In the genomic region with DNA sequence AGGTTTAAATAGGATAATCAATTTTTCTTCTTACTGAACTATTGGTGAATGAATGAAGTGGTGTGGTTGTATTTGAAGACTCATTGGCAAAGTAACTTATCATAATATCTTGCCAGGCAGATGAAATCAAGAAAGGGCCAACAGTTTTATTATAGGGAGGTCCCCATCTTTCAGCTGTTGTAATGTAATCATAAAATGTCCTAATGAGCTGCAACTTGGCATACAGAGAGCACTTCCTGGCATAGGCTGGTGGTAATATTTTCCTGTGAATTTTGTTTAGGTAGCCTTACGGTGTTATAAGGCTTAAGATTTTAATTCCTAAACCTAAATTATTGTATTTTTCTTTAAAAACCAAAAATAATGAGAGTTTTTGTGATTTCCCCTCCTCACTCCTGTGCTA, we compare ENCODE assay signal across 20 cellular contexts. TPM values are rescaled to one million over a fixed set of nuclear protein-coding genes. Genes with fewer than 3 reads are reported as not detected.
DNase-seq lines count a peak whose midpoint lies in the region; ATAC-seq, FAIRE-seq and TF ChIP-seq lines count a peak whose summit lies in the region.
"Had no signal": no experiment of that assay in that cellular context is flagged by ENCODE, and none has a peak within 500 bp of the region (broad histone marks: within the 10 kb centered on the region; RNA-seq: fewer than 3 reads in every experiment).

No MANE protein-coding gene starts in this region.

- H3F3A ChIP-seq in GM23338 (replicated peaks; ENCODE audit: low read depth) = no peaks in the 10 kb centered on the region

- DNase-seq in GM23338 (ENCODE audit: low spot score) (no peak), NCI-H2081 treated with DMSO at 0.1 percent for 48 hours (lab: John Stamatoyannopoulos, UW) (peak; percentile 1), colonic mucosa (no peak), psoas muscle (no peak), activated T-cell treated with anti-CD3 and anti-CD28 coated beads for 4 hours (no peak), frontal cortex (ENCODE audit: low spot score in 2 of 2) (no peak)
- DNase-seq: C1 segment of cervical spinal cord; CD8-positive, alpha-beta memory T cell; DMS79 treated with DMSO at 0.1 percent for 48 hours; GM23248; HCEC 1CT; IMR-90; MM.1S; NCI-H1105 treated with DMSO at 0.1 percent for 48 hours; NCI-H1694 treated with DMSO at 0.1 percent for 48 hours; SW 1271 had no signal

- peaks cover 80% of the 10 kb centered on the region for H3K4me1 ChIP-seq in GM23338 (ENCODE audit: insufficient read depth)
- no peaks in the 10 kb centered on the region for H3K4me1 ChIP-seq in colonic mucosa
- peaks cover 60% of the 10 kb centered on the region for H3K4me1 ChIP-seq in psoas muscle

- H4K20me1 ChIP-seq in GM23338 (replicated peaks; ENCODE audit: insufficient read depth) = no peaks in the 10 kb centered on the region

- H3K27ac ChIP-seq in GM23338 (ENCODE audit: low read depth) (peak overlapping the region; percentile 17; the same call in 1 of the 2 replicates), colonic mucosa (peak overlapping the region; percentile 60), psoas muscle (peak overlapping the region; percentile 73)
- H3K27ac ChIP-seq: GM23248 had no signal

- H3K27me3 ChIP-seq in GM23338 (ENCODE audit: insufficient read depth) = no peaks in the 10 kb centered on the region
- H3K27me3 ChIP-seq in colonic mucosa = no peaks in the 10 kb centered on the region
- no peaks in the 10 kb centered on the region for H3K27me3 ChIP-seq in psoas muscle (ENCODE audit: insufficient read depth in 3 of 3, low read length in 2 of 3)

- no peaks in the 10 kb centered on the region for H3K9me3 Mint-ChIP-seq in GM23338
- H3K9me3 Mint-ChIP-seq: CD8-positive, alpha-beta memory T cell had no signal

- H3K9me2 ChIP-seq in GM23338 (ENCODE audit: insufficient read depth) = no peaks in the 10 kb centered on the region

- WGBS in psoas muscle, 3 donors = 8 to 23% (median 14%) methylated on average over 1 of the region's 1 CpG

- H3K9me3 ChIP-seq in colonic mucosa (no peaks in the 10 kb centered on the region), psoas muscle (peaks cover 3% of the 10 kb centered on the region)

- H3K4me1 Mint-ChIP-seq in GM23338 = peaks cover 57% of the 10 kb centered on the region
- H3K4me1 Mint-ChIP-seq: CD8-positive, alpha-beta memory T cell had no signal

- no peak overlapping the region for H3K27ac Mint-ChIP-seq in GM23338
- H3K27ac Mint-ChIP-seq: CD8-positive, alpha-beta memory T cell had no signal

- intact Hi-C loops in colonic mucosa (cut with DNase I) = no loop called here
- intact Hi-C loops in psoas muscle (cut with DNase I) = no loop called here

- peaks cover 100% of the 10 kb centered on the region for H3K79me2 ChIP-seq in GM23338 (replicated peaks; ENCODE audit: insufficient read depth)

- peaks cover 8% of the 10 kb centered on the region; the same call in 2 of the 3 replicates for H3K36me3 Mint-ChIP-seq in GM23338 (ENCODE audit: low read depth)
- H3K36me3 Mint-ChIP-seq: CD8-positive, alpha-beta memory T cell had no signal

- H3K4me3 Mint-ChIP-seq in GM23338 = no peak overlapping the region
- H3K4me3 Mint-ChIP-seq: CD8-positive, alpha-beta memory T cell had no signal

- ATAC-seq in GM23338 (no peak), psoas muscle (peak in 2 of 4 donors; percentile 53 to 59), GM21529 (IDR thresholded peaks at IDR 0.05; ENCODE audit: unreplicated experiment) (no peak), HG03025 (IDR thresholded peaks at IDR 0.05; ENCODE audit: low FRiP score, unreplicated experiment) (no peak)
- ATAC-seq: Panc1 had no signal

- TF ChIP-seq CTCF in GM23338 (conservative IDR thresholded peaks at IDR 0.05; ENCODE audit: low read depth in 2 of 2) (no peak), colonic mucosa (IDR thresholded peaks at IDR 0.05) (no peak), psoas muscle (IDR thresholded peaks at IDR 0.05) (no peak)

- no peak overlapping the region for H2AFZ ChIP-seq in GM23338
- H2AFZ ChIP-seq: GM23248 had no signal

- no peak for FAIRE-seq in frontal cortex (lab: Jason Lieb, UNC)
- FAIRE-seq: HTR-8/SVneo had no signal

- H3K4me3 ChIP-seq in GM23338 (no peak overlapping the region), colonic mucosa (no peak overlapping the region), psoas muscle (peak overlapping the region; percentile 49)
- H3K4me3 ChIP-seq: GM23248 had no signal

- peak overlapping the region; percentile 39 for H3K4me2 ChIP-seq in GM23338

- no peaks in the 10 kb centered on the region for H3K36me3 ChIP-seq in GM23338 (ENCODE audit: insufficient read depth)
- no peaks in the 10 kb centered on the region for H3K36me3 ChIP-seq in colonic mucosa
- no peaks in the 10 kb centered on the region for H3K36me3 ChIP-seq in psoas muscle (ENCODE audit: insufficient read depth in 1 of 2, low read depth in 1 of 2)

- H3K27me3 Mint-ChIP-seq in GM23338 (ENCODE audit: insufficient read depth, low read depth, poor library complexity) = no peaks in the 10 kb centered on the region

- no peak overlapping the region for H3K9ac ChIP-seq in colonic mucosa (ENCODE audit: low read depth in 2 of 2, low read length in 2 of 2)
- H3K9ac ChIP-seq: GM23248 had no signal

TF ChIP-seq in GM23338, 12 proteins besides CTCF, POLR2A, EP300 and RAD21 (continues in another document):
- no peak for TF ChIP-seq JUNB (IDR thresholded peaks at IDR 0.05; ENCODE audit: unreplicated experiment)
- no peak for TF ChIP-seq STAT1 (IDR thresholded peaks at IDR 0.05; ENCODE audit: unreplicated experiment)
- TF ChIP-seq ZNF114 (CRISPR knock-in tag; IDR thresholded peaks at IDR 0.05) = no peak
- TF ChIP-seq, protein P1, sequence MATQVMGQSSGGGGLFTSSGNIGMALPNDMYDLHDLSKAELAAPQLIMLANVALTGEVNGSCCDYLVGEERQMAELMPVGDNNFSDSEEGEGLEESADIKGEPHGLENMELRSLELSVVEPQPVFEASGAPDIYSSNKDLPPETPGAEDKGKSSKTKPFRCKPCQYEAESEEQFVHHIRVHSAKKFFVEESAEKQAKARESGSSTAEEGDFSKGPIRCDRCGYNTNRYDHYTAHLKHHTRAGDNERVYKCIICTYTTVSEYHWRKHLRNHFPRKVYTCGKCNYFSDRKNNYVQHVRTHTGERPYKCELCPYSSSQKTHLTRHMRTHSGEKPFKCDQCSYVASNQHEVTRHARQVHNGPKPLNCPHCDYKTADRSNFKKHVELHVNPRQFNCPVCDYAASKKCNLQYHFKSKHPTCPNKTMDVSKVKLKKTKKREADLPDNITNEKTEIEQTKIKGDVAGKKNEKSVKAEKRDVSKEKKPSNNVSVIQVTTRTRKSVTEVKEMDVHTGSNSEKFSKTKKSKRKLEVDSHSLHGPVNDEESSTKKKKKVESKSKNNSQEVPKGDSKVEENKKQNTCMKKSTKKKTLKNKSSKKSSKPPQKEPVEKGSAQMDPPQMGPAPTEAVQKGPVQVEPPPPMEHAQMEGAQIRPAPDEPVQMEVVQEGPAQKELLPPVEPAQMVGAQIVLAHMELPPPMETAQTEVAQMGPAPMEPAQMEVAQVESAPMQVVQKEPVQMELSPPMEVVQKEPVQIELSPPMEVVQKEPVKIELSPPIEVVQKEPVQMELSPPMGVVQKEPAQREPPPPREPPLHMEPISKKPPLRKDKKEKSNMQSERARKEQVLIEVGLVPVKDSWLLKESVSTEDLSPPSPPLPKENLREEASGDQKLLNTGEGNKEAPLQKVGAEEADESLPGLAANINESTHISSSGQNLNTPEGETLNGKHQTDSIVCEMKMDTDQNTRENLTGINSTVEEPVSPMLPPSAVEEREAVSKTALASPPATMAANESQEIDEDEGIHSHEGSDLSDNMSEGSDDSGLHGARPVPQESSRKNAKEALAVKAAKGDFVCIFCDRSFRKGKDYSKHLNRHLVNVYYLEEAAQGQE (IDR thresholded peaks at IDR 0.05; ENCODE audit: unreplicated experiment) = no peak
- no peak for TF ChIP-seq POLR2AphosphoS5 (IDR thresholded peaks at IDR 0.05; ENCODE audit: low read depth)
- no peak for TF ChIP-seq EZH2 (IDR thresholded peaks at IDR 0.05; ENCODE audit: low read depth, unreplicated experiment)
- TF ChIP-seq, protein P2, sequence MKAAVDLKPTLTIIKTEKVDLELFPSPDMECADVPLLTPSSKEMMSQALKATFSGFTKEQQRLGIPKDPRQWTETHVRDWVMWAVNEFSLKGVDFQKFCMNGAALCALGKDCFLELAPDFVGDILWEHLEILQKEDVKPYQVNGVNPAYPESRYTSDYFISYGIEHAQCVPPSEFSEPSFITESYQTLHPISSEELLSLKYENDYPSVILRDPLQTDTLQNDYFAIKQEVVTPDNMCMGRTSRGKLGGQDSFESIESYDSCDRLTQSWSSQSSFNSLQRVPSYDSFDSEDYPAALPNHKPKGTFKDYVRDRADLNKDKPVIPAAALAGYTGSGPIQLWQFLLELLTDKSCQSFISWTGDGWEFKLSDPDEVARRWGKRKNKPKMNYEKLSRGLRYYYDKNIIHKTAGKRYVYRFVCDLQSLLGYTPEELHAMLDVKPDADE (IDR thresholded peaks at IDR 0.05) = no peak
- no peak for TF ChIP-seq ZNF331 (CRISPR knock-in tag; IDR thresholded peaks at IDR 0.05; ENCODE audit: low read depth)
- TF ChIP-seq EZH2phosphoT487 (IDR thresholded peaks at IDR 0.05; ENCODE audit: unreplicated experiment) = no peak
- no peak for TF ChIP-seq NANOG (IDR thresholded peaks at IDR 0.05; ENCODE audit: borderline replicate concordance)

RNA-seq across cellular contexts. Expression of a gene that starts 17.5 kb away (rescaled TPM):
- 95.8 and 108 TPM in 2 replicates for total RNA-seq in GM23338 (2014; rRNA removed; shearing (Covaris generic))
- polyA plus RNA-seq in GM23338 (2016; fragmentation: Nextera tagmentation; extraction: Ambion mirVana) = 9.4 and 11.3 TPM in 2 replicates
- 10 to 100 TPM; 31.5 to 33.4 TPM for total RNA-seq in colonic mucosa
- total RNA-seq in psoas muscle = 10 to 100 TPM; 37.7 to 46.7 (median 44.9) TPM
- 10 to 100 TPM in 1 of 3 donors, 1 to 10 TPM in 1, under 1 TPM in 1; 0.51 to 20.5 (median 5.0) TPM for polyA plus RNA-seq in psoas muscle
- total RNA-seq in frontal cortex = 2.0 TPM
- polyA plus RNA-seq: CD8-positive, alpha-beta memory T cell; GM23248 had no signal

Comparison
In these comparisons a context has a peak if more than half of its experiments do, and no peak if none do; other contexts are left out.
1. H3K27ac ChIP-seq: peak in every context shown above with its lines; median percentile 73 in psoas muscle; 60 in colonic mucosa; 17 in GM23338.
2. RNA of a gene that starts 17.5 kb away (total RNA-seq): 95.8 to 108 TPM in GM23338, 37.7 to 46.7 TPM in psoas muscle and 31.5 to 33.4 TPM in colonic mucosa; 2.0 TPM in frontal cortex (single experiment); every median in the first group is over 10 times any median in the second.